ENCODE assay signal across 1 cellular context in genomic region chr11:10208045-10208674, GRCh38.
TF ChIP-seq lines count a peak whose summit lies in the region.

No MANE protein-coding gene starts in this region.

TF ChIP-seq in GM23338, 12 proteins besides CTCF, POLR2A, EP300 and RAD21 (continued from another document):
- TF ChIP-seq REST (IDR thresholded peaks at IDR 0.05; ENCODE audit: unreplicated experiment): no peak
- no peak for TF ChIP-seq EZH2phosphoT487 (IDR thresholded peaks at IDR 0.05; ENCODE audit: unreplicated experiment)
TF ChIP-seq in GM23338: peak in this region for 0.
